ENCODE assay signal across 9 cellular contexts in the genomic region with DNA sequence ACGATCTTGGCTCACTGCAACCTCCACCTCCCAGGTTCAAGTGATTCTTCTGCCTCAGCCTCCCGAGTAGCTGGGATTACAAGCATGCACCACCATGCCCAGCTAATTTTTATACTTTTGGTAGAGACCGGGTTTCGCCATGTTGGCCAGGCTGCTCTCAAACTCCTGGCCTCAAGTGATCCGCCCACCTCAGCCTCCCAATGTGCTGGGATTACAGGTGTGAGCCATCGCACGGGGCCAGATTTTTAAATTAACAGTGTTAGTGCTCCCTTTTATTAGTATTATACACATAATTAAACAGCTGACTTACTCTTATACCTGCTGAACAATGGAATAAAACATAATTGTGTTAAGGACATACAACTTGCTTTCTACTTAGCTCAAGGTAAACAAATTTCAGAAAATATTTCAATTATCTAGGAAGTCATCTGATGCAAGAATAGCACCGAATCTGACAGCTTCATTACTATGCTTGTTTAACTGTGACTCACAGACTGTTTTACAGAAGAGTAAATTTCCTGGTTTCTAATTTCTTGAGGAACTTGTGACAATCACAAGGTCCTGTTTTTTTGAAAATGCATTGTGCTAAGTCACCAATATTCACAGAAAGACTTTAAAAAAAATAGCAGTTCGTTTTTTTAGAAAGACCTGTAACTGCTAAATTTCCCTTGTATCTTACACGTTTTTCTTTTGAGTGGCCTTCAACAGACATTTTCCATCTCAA. TPM values are rescaled to one million over a fixed set of nuclear protein-coding genes. Genes with fewer than 3 reads are reported as not detected.
DNase-seq lines count a peak whose midpoint lies in the region; ATAC-seq and TF ChIP-seq lines count a peak whose summit lies in the region.
"Had no signal": no experiment of that assay in that cellular context is flagged by ENCODE, and none has a peak within 500 bp of the region (broad histone marks: within the 10 kb centered on the region; RNA-seq: fewer than 3 reads in every experiment).

No MANE protein-coding gene starts in this region.

- no peak for TF ChIP-seq CTCF in dorsolateral prefrontal cortex (IDR thresholded peaks at IDR 0.05 in 54 of 56, conservative IDR thresholded peaks at IDR 0.05 in 2 of 56; ENCODE audit: low read depth in 1 of 56, partially characterized antibody in 56 of 56)

- H3K36me3 Mint-ChIP-seq in naive thymus-derived CD4-positive, alpha-beta T cell, result no peaks in the 10 kb centered on the region
- no peaks in the 10 kb centered on the region for H3K36me3 Mint-ChIP-seq in immature natural killer cell

- no peaks in the 10 kb centered on the region for H3K27me3 ChIP-seq in dorsolateral prefrontal cortex
- no peaks in the 10 kb centered on the region for H3K27me3 ChIP-seq in naive thymus-derived CD4-positive, alpha-beta T cell (ENCODE audit: control insufficient read depth in 2 of 2, insufficient read depth in 2 of 2, low read length in 2 of 2)

- POLR2A ChIA-PET in naive thymus-derived CD4-positive, alpha-beta T cell (lab: Charles Lee), result no interaction called here

- no peak overlapping the region for H3K4me3 Mint-ChIP-seq in naive thymus-derived CD4-positive, alpha-beta T cell
- no peak overlapping the region for H3K4me3 Mint-ChIP-seq in immature natural killer cell

- H3K4me1 Mint-ChIP-seq in naive thymus-derived CD4-positive, alpha-beta T cell, result peaks cover 0 to 13% (median 3%) of the 10 kb centered on the region in 7 donors
- no peaks in the 10 kb centered on the region for H3K4me1 Mint-ChIP-seq in immature natural killer cell

- H3K9me3 Mint-ChIP-seq in naive thymus-derived CD4-positive, alpha-beta T cell, result no peaks in the 10 kb centered on the region
- no peaks in the 10 kb centered on the region for H3K9me3 Mint-ChIP-seq in immature natural killer cell

- no peaks in the 10 kb centered on the region for H3K4me1 ChIP-seq in naive thymus-derived CD4-positive, alpha-beta T cell (ENCODE audit: control insufficient read depth in 2 of 2, insufficient read depth in 2 of 2, low read length in 2 of 2)

- H3K36me3 ChIP-seq in naive thymus-derived CD4-positive, alpha-beta T cell (ENCODE audit: control insufficient read depth in 2 of 3, insufficient read depth in 3 of 3, low read length in 3 of 3), result no peaks in the 10 kb centered on the region

- DNase-seq in CD1c-positive myeloid dendritic cell (ENCODE audit: extremely low spot score), result peak; percentile 90
- peak; percentile 49 for DNase-seq in NCI-H226
- no peak for DNase-seq in dorsolateral prefrontal cortex
- no peak for DNase-seq in naive thymus-derived CD4-positive, alpha-beta T cell
- DNase-seq in SK-N-DZ (ENCODE audit: low spot score), result no peak
- DNase-seq in immature natural killer cell, result no peak
- DNase-seq in activated T-cell treated with anti-CD3 and anti-CD28 coated beads for 4 hours, result no peak
- DNase-seq in posterior vena cava (ENCODE audit: low spot score), result no peak

- H3K9me3 ChIP-seq in naive thymus-derived CD4-positive, alpha-beta T cell (ENCODE audit: control insufficient read depth in 2 of 3, low read length in 3 of 3), result no peaks in the 10 kb centered on the region

- H3K27me3 Mint-ChIP-seq in naive thymus-derived CD4-positive, alpha-beta T cell, result peaks cover 0 to 14% (median 7%) of the 10 kb centered on the region in 5 donors
- H3K27me3 Mint-ChIP-seq in immature natural killer cell (ENCODE audit: low read depth in 3 of 3), result peaks cover 1 to 6% (median 2%) of the 10 kb centered on the region in 3 donors

- H3K27ac ChIP-seq in dorsolateral prefrontal cortex, result peak overlapping the region in 46 of 59 donors; percentile 1 to 82 (median 66)
- H3K27ac ChIP-seq in naive thymus-derived CD4-positive, alpha-beta T cell (ENCODE audit: low read depth, low read length), result no peak overlapping the region
- H3K27ac ChIP-seq: KMS-11 had no signal

- intact Hi-C loops in dorsolateral prefrontal cortex (cut with DNase I) (no loop called here), posterior vena cava (cut with DNase I) (no loop called here)
- intact Hi-C loops in naive thymus-derived CD4-positive, alpha-beta T cell (cut with micrococcal nuclease), result no loop called here

- CTCF ChIA-PET in naive thymus-derived CD4-positive, alpha-beta T cell (lab: Charles Lee), result no interaction called here

- no peak overlapping the region for H3K27ac Mint-ChIP-seq in naive thymus-derived CD4-positive, alpha-beta T cell
- no peak overlapping the region for H3K27ac Mint-ChIP-seq in immature natural killer cell

- peak; percentile 75 for ATAC-seq in naive thymus-derived CD4-positive, alpha-beta T cell

- no peak overlapping the region for H3K4me3 ChIP-seq in dorsolateral prefrontal cortex
- no peak overlapping the region for H3K4me3 ChIP-seq in naive thymus-derived CD4-positive, alpha-beta T cell (ENCODE audit: low read length)

RNA-seq across cellular contexts. Expression of gene SPIRE1, which starts 51.2 kb away (rescaled TPM):
- total RNA-seq in dorsolateral prefrontal cortex, result 100 to 1,000 TPM in 99 of 120 experiments, 10 to 100 TPM in 21; 76.6 to 170 (median 113) TPM
- total RNA-seq in naive thymus-derived CD4-positive, alpha-beta T cell, result 1 to 10 TPM in 4 of 5 experiments, under 1 TPM in 1; 0.97 to 2.9 (median 1.6) TPM
- polyA plus RNA-seq in naive thymus-derived CD4-positive, alpha-beta T cell, result under 1 TPM in 1 of 2 donors, not detected in 1; 0.66 TPM
- 23.3 and 25.0 TPM in 2 replicates for polyA plus RNA-seq in SK-N-DZ (2014; cell fraction: cytosol; rRNA removed)
- 22.1 and 26.1 TPM in 2 replicates for polyA plus RNA-seq in SK-N-DZ (2014; cell fraction: nucleus; rRNA removed)
- 1 to 10 TPM in 2 of 3 donors, not detected in 1; 2.1 to 3.5 TPM for polyA plus RNA-seq in immature natural killer cell
- total RNA-seq in posterior vena cava, result 10 to 100 TPM; 32.3 to 47.8 TPM

Comparison
In these comparisons a context has a peak if more than half of its experiments do, and no peak if none do; other contexts are left out.
1. DNase-seq: peak in CD1c-positive myeloid dendritic cell (single experiment) and NCI-H226 (single experiment); none in dorsolateral prefrontal cortex (0 of 10), naive thymus-derived CD4-positive, alpha-beta T cell (0 of 9), SK-N-DZ (single experiment), immature natural killer cell (0 of 3), activated T-cell treated with anti-CD3 and anti-CD28 coated beads for 4 hours (single experiment) and posterior vena cava (single experiment).
2. RNA of gene SPIRE1, which starts 51.2 kb away (total RNA-seq): 76.6 to 170 TPM in dorsolateral prefrontal cortex and 32.3 to 47.8 TPM in posterior vena cava; 0.97 to 2.9 TPM in naive thymus-derived CD4-positive, alpha-beta T cell; every median in the first group is over 4 times any median in the second.